Comparison of ENCODE assay signal across 31 cellular contexts in genomic region chr1:163422738-163423404, GRCh38.
"Had no signal": no experiment of that assay in that cellular context is flagged by ENCODE, and none has a peak within 500 bp of the region (broad histone marks: within the 10 kb centered on the region; RNA-seq: fewer than 3 reads in every experiment).

No MANE protein-coding gene starts in this region.

- ATAC-seq: activated CD4-positive, CD25-positive, alpha-beta regulatory T cell treated with anti-CD3 and anti-CD28 coated beads, Interleukin-2, amount 50 U/mL, for 24 hours; activated CD8-positive, alpha-beta T cell treated with anti-CD3 and anti-CD28 coated beads for 36 hours; activated naive CD8-positive, alpha-beta T cell treated with anti-CD3 and anti-CD28 coated beads, Interleukin-2, amount 50 U/mL, for 24 hours; activated T-cell treated with anti-CD3 and anti-CD28 coated beads, Interleukin-2, amount 50 U/mL, for 4 hours; activated T-helper 17 cell treated with anti-CD3 and anti-CD28 coated beads, Interleukin-2, amount 50 U/mL, for 72 hours; body of pancreas had no signal

- FAIRE-seq: colon, endometrium, endothelial cell of umbilical vein, frontal cortex, TTC549 had no signal

- H3K27ac ChIP-seq: adrenal gland, body of pancreas, epithelial cell of prostate, VCaP had no signal

- H3K4me3 ChIP-seq: adrenal gland, body of pancreas had no signal

- H3K27me3 ChIP-seq: adrenal gland, body of pancreas had no signal

- DNase-seq: activated B cell treated with CpG ODN at 0.5 μM for 24 hours; activated CD4-positive, alpha-beta T cell treated with anti-CD3 and anti-CD28 coated beads for 48 hours; activated CD4-positive, alpha-beta T cell treated with anti-CD3 and anti-CD28 coated beads, Interleukin-2, amount 50 U/mL, for 1 hour; activated CD4-positive, alpha-beta T cell treated with anti-CD3 and anti-CD28 coated beads, Interleukin-2, amount 50 U/mL, for 48 hours; activated CD8-positive, alpha-beta memory T cell treated with anti-CD3 and anti-CD28 coated beads for 24 hours; activated CD8-positive, alpha-beta T cell treated with anti-CD3 and anti-CD28 coated beads for 36 hours; activated effector memory CD4-positive, alpha-beta T cell treated with anti-CD3 and anti-CD28 coated beads, Interleukin-2, amount 50 U/mL, for 16 hours; activated naive CD4-positive, alpha-beta T cell treated with anti-CD3 and anti-CD28 coated beads for 36 hours; activated naive CD8-positive, alpha-beta T cell treated with anti-CD3 and anti-CD28 coated beads for 36 hours; activated naive CD8-positive, alpha-beta T cell treated with anti-CD3 and anti-CD28 coated beads, Interleukin-2, amount 50 U/mL, for 24 hours; activated T-cell treated with anti-CD3 and anti-CD28 coated beads, Interleukin-2, amount 50 U/mL, for 4 hours; adrenal gland; amygdala; body of pancreas; caudate nucleus; cortex of kidney; dermis blood vessel endothelial cell; effector CD8-positive, alpha-beta T cell; foreskin fibroblast; head of caudate nucleus; T-helper 1 cell; T-helper 2 cell had no signal

- H3K4me1 ChIP-seq: adrenal gland, body of pancreas had no signal

- H3K9me3 ChIP-seq: adrenal gland, body of pancreas had no signal

- H3K36me3 ChIP-seq: adrenal gland had no signal
